Comparison of ENCODE assay signal across 22 cellular contexts in the genomic region with DNA sequence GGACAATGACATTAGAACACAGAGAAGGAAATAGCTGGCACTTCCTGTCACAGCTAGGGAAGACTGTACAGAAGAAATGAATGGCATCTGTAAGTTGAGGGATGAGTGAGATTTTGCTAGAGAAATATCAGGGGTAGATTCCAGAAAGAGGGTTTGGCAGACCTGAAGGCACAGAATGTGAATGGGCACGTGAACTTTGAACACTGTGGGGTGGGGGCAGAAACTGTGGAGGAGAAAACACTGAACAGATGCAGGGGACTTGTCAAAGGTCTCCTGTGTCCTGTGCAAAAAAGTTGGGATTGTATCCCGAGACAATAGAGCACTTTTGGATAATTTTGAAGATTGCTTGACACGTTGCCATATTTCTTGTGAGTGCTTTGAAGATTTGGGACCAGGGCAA.
A peak's percentile ranks its signal among the peaks of the same experiment; 100 is the strongest.
DNase-seq lines count a peak whose midpoint lies in the region; ATAC-seq, FAIRE-seq and TF ChIP-seq lines count a peak whose summit lies in the region.
"Had no signal": no experiment of that assay in that cellular context is flagged by ENCODE, and none has a peak within 500 bp of the region (broad histone marks: within the 10 kb centered on the region; RNA-seq: fewer than 3 reads in every experiment).

No MANE protein-coding gene starts in this region.

- CTCF ChIA-PET in IMR-90 (lab: Yijun Ruan, JAX), result no interaction called here
- CTCF ChIA-PET in HepG2 (lab: Yijun Ruan, JAX; ENCODE audit: low intra/inter-chr PET ratio, low total read pairs), result no interaction called here

- TF ChIP-seq EP300 in HepG2 (IDR thresholded peaks at IDR 0.05; ENCODE audit: low read depth in 2 of 2, low read length in 2 of 2), result no peak
- TF ChIP-seq EP300 in HepG2 (CRISPR knock-in tag; IDR thresholded peaks at IDR 0.05; ENCODE audit: borderline replicate concordance), result no peak

- no peaks in the 10 kb centered on the region for H3K79me2 ChIP-seq in hepatocyte
- no peaks in the 10 kb centered on the region for H3K79me2 ChIP-seq in HepG2 (ENCODE audit: insufficient read depth, low read length)

- H2AK5ac ChIP-seq in IMR-90 (ENCODE audit: low read depth, low read length) (0 out of 2 replicates have a peak overlapping the region, but pooled peaks have one; percentile 27), mesenchymal stem cell (ENCODE audit: low read length, severe bottlenecking) (no peak overlapping the region), neuronal stem cell (ENCODE audit: low read depth, low read length) (no peak overlapping the region)

- H2BK120ac ChIP-seq in IMR-90 (ENCODE audit: low read depth, low read length), result no peak overlapping the region; the same call in 1 of the 2 replicates
- H2BK120ac ChIP-seq in mesenchymal stem cell (ENCODE audit: low read depth, low read length), result no peak overlapping the region
- H2BK120ac ChIP-seq in neuronal stem cell (ENCODE audit: low read depth, low read length), result no peak overlapping the region

- H3K9ac ChIP-seq in IMR-90 (ENCODE audit: low read depth, low read length), result no peak overlapping the region
- no peak overlapping the region for H3K9ac ChIP-seq in HepG2 (ENCODE audit: insufficient read depth, low read depth, low read length)
- H3K9ac ChIP-seq in mesenchymal stem cell (ENCODE audit: low read length), result no peak overlapping the region
- H3K9ac ChIP-seq in neuronal stem cell (ENCODE audit: low read depth, low read length, poor library complexity), result no peak overlapping the region
- H3K9ac ChIP-seq: BLaER1 treated with 17β-estradiol and CSF1 and Interleukin-3, amounts not matched to agents 10 nM and 100 nM had no signal

- H3K56ac ChIP-seq in IMR-90 (ENCODE audit: extremely low read depth, insufficient read depth, low read length), result no peak overlapping the region

- no peaks in the 10 kb centered on the region; the same call in 1 of the 2 replicates for H3K9me1 ChIP-seq in IMR-90 (ENCODE audit: insufficient read depth, low read length)

- no peaks in the 10 kb centered on the region for H4K20me1 ChIP-seq in IMR-90 (ENCODE audit: insufficient read depth, low read length)
- no peaks in the 10 kb centered on the region for H4K20me1 ChIP-seq in hepatocyte (ENCODE audit: insufficient read depth, poor library complexity, severe bottlenecking)
- H4K20me1 ChIP-seq in HepG2 (ENCODE audit: insufficient read depth, low read length), result no peaks in the 10 kb centered on the region
- H4K20me1 ChIP-seq: BLaER1 treated with 17β-estradiol and CSF1 and Interleukin-3, amounts not matched to agents 10 nM and 100 nM had no signal

- H2BK12ac ChIP-seq in mesenchymal stem cell (ENCODE audit: low read length in 2 of 2) (no peak overlapping the region), neuronal stem cell (ENCODE audit: low read length) (no peak overlapping the region)

- H3K18ac ChIP-seq in IMR-90 (ENCODE audit: low read depth, low read length) (no peak overlapping the region), mesenchymal stem cell (ENCODE audit: low read depth in 1 of 2, low read length in 2 of 2) (no peak overlapping the region), neuronal stem cell (ENCODE audit: low read length) (no peak overlapping the region)

- FAIRE-seq in HepG2 (lab: Jason Lieb, UNC), result no peak
- FAIRE-seq: A549, D721Med, G401.6, GM12891, GM19239 had no signal

- H3K27me3 ChIP-seq in IMR-90 (ENCODE audit: control insufficient read depth, insufficient read depth, low read length) (no peaks in the 10 kb centered on the region), hepatocyte (no peaks in the 10 kb centered on the region), HepG2 (ENCODE audit: control insufficient read depth in 1 of 2, insufficient read depth in 2 of 2, low read length in 2 of 2) (no peaks in the 10 kb centered on the region), mesenchymal stem cell (ENCODE audit: control insufficient read depth in 1 of 2, insufficient read depth in 1 of 2, low read length in 2 of 2) (no peaks in the 10 kb centered on the region), neuronal stem cell (ENCODE audit: control insufficient read depth in 3 of 3, insufficient read depth in 3 of 3, low read depth in 1 of 3, low read length in 3 of 3) (no peaks in the 10 kb centered on the region)
- H3K27me3 ChIP-seq: BLaER1 treated with 17β-estradiol and CSF1 and Interleukin-3, amounts not matched to agents 10 nM and 100 nM had no signal

- in situ Hi-C loops in IMR-90 (cut with MboI; ENCODE audit: low sequenced_read_pairs) (loop anchor here (10.0 kb wide), 1 partner anchor 169 kb away; no protein-coding TSS in a partner anchor), HepG2 (cut with HindIII; ENCODE audit: extremely low pct_ligation_motif_present, low pct_unique_long_range_greater_than_20kb) (no loop called here)

- TF ChIP-seq POLR2A in IMR-90 (IDR thresholded peaks at IDR 0.05; ENCODE audit: low read depth, low read length) (no peak), HepG2 (IDR thresholded peaks at IDR 0.05; ENCODE audit: insufficient read depth in 1 of 2, low read depth in 2 of 2, low read length in 2 of 2) (no peak)

- no peak overlapping the region for H4K8ac ChIP-seq in IMR-90 (ENCODE audit: low read depth in 2 of 2, low read length in 2 of 2)
- peak overlapping the region; percentile 41 for H4K8ac ChIP-seq in mesenchymal stem cell (ENCODE audit: low read length)
- no peak overlapping the region for H4K8ac ChIP-seq in neuronal stem cell (ENCODE audit: low read depth, low read length)

- DNase-seq in IMR-90 (no peak), hepatocyte (ENCODE audit: low spot score) (no peak), HepG2 (ENCODE audit: low spot score) (no peak), mesenchymal stem cell (no peak), neuronal stem cell (ENCODE audit: low spot score) (no peak)
- no peak for DNase-seq in activated naive CD4-positive, alpha-beta T cell (lab: John Stamatoyannopoulos, UW)
- DNase-seq: AML-193; Caco-2; Calu3; CD4-positive, alpha-beta T cell; CD8-positive, alpha-beta T cell; DMS79 treated with DMSO at 0.1 percent for 48 hours; GF-D8 had no signal

- ATAC-seq in IMR-90 (ENCODE audit: low read depth) (no peak), HepG2 (peak; percentile 61), GM21528 (IDR thresholded peaks at IDR 0.05; ENCODE audit: low FRiP score, unreplicated experiment) (no peak)
- ATAC-seq: A549; CD8-positive, alpha-beta T cell had no signal

- H4K5ac ChIP-seq in IMR-90 (ENCODE audit: low read depth, low read length), result no peak overlapping the region

- no peak for TF ChIP-seq CTCF in IMR-90 (conservative IDR thresholded peaks at IDR 0.05; ENCODE audit: low read depth, low read length)
- TF ChIP-seq CTCF in hepatocyte (IDR thresholded peaks at IDR 0.05; ENCODE audit: poor library complexity), result no peak
- TF ChIP-seq CTCF in HepG2 (CRISPR knock-in tag; IDR thresholded peaks at IDR 0.05), result no peak

- no peak overlapping the region for H2BK5ac ChIP-seq in IMR-90 (ENCODE audit: low read depth, low read length, poor library complexity, severe bottlenecking)
- no peak overlapping the region for H2BK5ac ChIP-seq in mesenchymal stem cell (ENCODE audit: low read depth, low read length, poor library complexity, severe bottlenecking)
- H2BK5ac ChIP-seq in neuronal stem cell (ENCODE audit: low read length), result no peak overlapping the region

- H2AFZ ChIP-seq in IMR-90 (replicated peaks; ENCODE audit: low read length, poor library complexity) (no peak overlapping the region), hepatocyte (no peak overlapping the region), HepG2 (ENCODE audit: low read length) (no peak overlapping the region), mesenchymal stem cell (ENCODE audit: low read depth, low read length) (no peak overlapping the region), neuronal stem cell (ENCODE audit: low read length) (no peak overlapping the region)

- H3K4me3 ChIP-seq in IMR-90 (ENCODE audit: insufficient read depth, low read depth, low read length), result no peak overlapping the region
- H3K4me3 ChIP-seq in hepatocyte, result no peak overlapping the region
- no peak overlapping the region for H3K4me3 ChIP-seq in HepG2 (replicated peaks in 1 of 3; ENCODE audit: insufficient read depth in 1 of 3, low read depth in 2 of 3, low read length in 3 of 3)
- H3K4me3 ChIP-seq in mesenchymal stem cell (ENCODE audit: insufficient read depth in 1 of 2, low read depth in 1 of 2, low read length in 2 of 2), result no peak overlapping the region
- no peak overlapping the region for H3K4me3 ChIP-seq in neuronal stem cell (ENCODE audit: low read length in 2 of 2)
- H3K4me3 ChIP-seq: A549; BLaER1 treated with 17β-estradiol and CSF1 and Interleukin-3, amounts not matched to agents 10 nM and 100 nM had no signal

- intact Hi-C loops in IMR-90 (cut with micrococcal nuclease), result no loop called here
- intact Hi-C loops in HepG2 (cut with micrococcal nuclease; ENCODE audit: unreplicated experiment), result loop anchor here (10.0 kb wide), 2 partner anchors 119 to 1949 kb away; no protein-coding TSS in a partner anchor

- H3K27ac ChIP-seq in IMR-90 (ENCODE audit: insufficient read depth, low read length), result no peak overlapping the region
- H3K27ac ChIP-seq in hepatocyte, result peak overlapping the region; percentile 78
- H3K27ac ChIP-seq in HepG2 (ENCODE audit: extremely low read length, insufficient read depth, low read length), result no peak overlapping the region
- H3K27ac ChIP-seq in mesenchymal stem cell (ENCODE audit: low read length, poor library complexity, severe bottlenecking), result no peak overlapping the region
- H3K27ac ChIP-seq in neuronal stem cell (replicated peaks; ENCODE audit: low read length), result no peak overlapping the region
- H3K27ac ChIP-seq: 22Rv1; A549; BLaER1 treated with 17β-estradiol and CSF1 and Interleukin-3, amounts not matched to agents 10 nM and 100 nM; C4-2B had no signal

- H3K14ac ChIP-seq in IMR-90 (replicated peaks; ENCODE audit: low read depth, low read length) (0 out of 2 replicates have a peak overlapping the region, but pooled peaks have one; percentile 40), mesenchymal stem cell (ENCODE audit: low read length in 2 of 2) (no peak overlapping the region), neuronal stem cell (ENCODE audit: low read length) (no peak overlapping the region)

- H3K9me2 ChIP-seq in hepatocyte (replicated peaks; ENCODE audit: insufficient read depth), result no peaks in the 10 kb centered on the region

- peak overlapping the region; percentile 57; the same call in 1 of the 2 replicates for H3K4ac ChIP-seq in IMR-90 (ENCODE audit: low read depth, low read length)
- no peak overlapping the region for H3K4ac ChIP-seq in mesenchymal stem cell (ENCODE audit: low read depth in 1 of 2, low read length in 2 of 2)
- no peak overlapping the region for H3K4ac ChIP-seq in neuronal stem cell (ENCODE audit: low read length)

- H3K4me1 ChIP-seq in IMR-90 (ENCODE audit: control insufficient read depth, insufficient read depth, low read length) (peaks cover 2% of the 10 kb centered on the region; the same call in 1 of the 2 replicates), hepatocyte (ENCODE audit: insufficient read depth) (peaks cover 25% of the 10 kb centered on the region), HepG2 (ENCODE audit: insufficient read depth, low read length) (0 out of 2 replicates have a peak, but pooled peaks cover 12% of the 10 kb centered on the region), mesenchymal stem cell (ENCODE audit: control insufficient read depth, insufficient read depth, low read depth, low read length) (no peaks in the 10 kb centered on the region), neuronal stem cell (ENCODE audit: control insufficient read depth in 2 of 2, insufficient read depth in 1 of 2, low read depth in 1 of 2, low read length in 2 of 2) (peaks cover 3 to 4% of the 10 kb centered on the region in 2 donors)
- H3K4me1 ChIP-seq: BLaER1 treated with 17β-estradiol and CSF1 and Interleukin-3, amounts not matched to agents 10 nM and 100 nM; Caco-2 had no signal

- H3K4me2 ChIP-seq in IMR-90 (ENCODE audit: low read depth, low read length) (no peak overlapping the region), hepatocyte (no peak overlapping the region), HepG2 (ENCODE audit: low read depth, low read length) (no peak overlapping the region), mesenchymal stem cell (ENCODE audit: low read length, poor library complexity, severe bottlenecking) (no peak overlapping the region), neuronal stem cell (ENCODE audit: insufficient read depth, low read length, poor library complexity, severe bottlenecking) (no peak overlapping the region)
- H3K4me2 ChIP-seq: A549; BLaER1 treated with 17β-estradiol and CSF1 and Interleukin-3, amounts not matched to agents 10 nM and 100 nM had no signal

- no peak overlapping the region; the same call in 1 of the 2 replicates for H3K23ac ChIP-seq in IMR-90 (ENCODE audit: low read depth, low read length)
- no peak overlapping the region for H3K23ac ChIP-seq in mesenchymal stem cell (ENCODE audit: low read length in 2 of 2)
- no peak overlapping the region for H3K23ac ChIP-seq in neuronal stem cell (ENCODE audit: low read depth, low read length, poor library complexity)

- no peaks in the 10 kb centered on the region for H3K9me3 ChIP-seq in IMR-90 (ENCODE audit: control insufficient read depth, insufficient read depth, low read length)
- no peaks in the 10 kb centered on the region for H3K9me3 ChIP-seq in hepatocyte (ENCODE audit: low read depth)
- H3K9me3 ChIP-seq in HepG2 (ENCODE audit: low read length), result no peaks in the 10 kb centered on the region
- H3K9me3 ChIP-seq in mesenchymal stem cell (ENCODE audit: control insufficient read depth, low read length), result no peaks in the 10 kb centered on the region
- H3K9me3 ChIP-seq in neuronal stem cell (replicated peaks in 1 of 2; ENCODE audit: control insufficient read depth in 2 of 2, insufficient read depth in 1 of 2, low read depth in 1 of 2, low read length in 2 of 2), result no peaks in the 10 kb centered on the region
- H3K9me3 ChIP-seq: A549, Caco-2 had no signal

- no peaks in the 10 kb centered on the region for H3K79me1 ChIP-seq in IMR-90 (ENCODE audit: low read depth in 1 of 2, low read length in 2 of 2)
- H3K79me1 ChIP-seq in mesenchymal stem cell (replicated peaks; ENCODE audit: low read length, poor library complexity, severe bottlenecking), result no peaks in the 10 kb centered on the region
- H3K79me1 ChIP-seq in neuronal stem cell (ENCODE audit: low read depth, low read length), result no peaks in the 10 kb centered on the region

- no peak overlapping the region for H2AK9ac ChIP-seq in IMR-90 (replicated peaks; ENCODE audit: low read depth, low read length, poor library complexity)

- peak overlapping the region; percentile 65 for H2BK20ac ChIP-seq in IMR-90 (ENCODE audit: low read depth, low read length)

- H3K36me3 ChIP-seq in IMR-90 (ENCODE audit: control insufficient read depth, insufficient read depth, low read length) (no peaks in the 10 kb centered on the region), hepatocyte (replicated peaks; ENCODE audit: insufficient read depth, low read depth) (no peaks in the 10 kb centered on the region), HepG2 (replicated peaks in 1 of 2; ENCODE audit: control insufficient read depth in 1 of 2, insufficient read depth in 2 of 2, low read length in 2 of 2) (no peaks in the 10 kb centered on the region), mesenchymal stem cell (ENCODE audit: control insufficient read depth in 1 of 2, insufficient read depth in 2 of 2, low read depth in 1 of 2, low read length in 2 of 2) (no peaks in the 10 kb centered on the region), neuronal stem cell (replicated peaks in 1 of 2; ENCODE audit: control insufficient read depth in 2 of 2, insufficient read depth in 2 of 2, low read length in 2 of 2) (no peaks in the 10 kb centered on the region)
- H3K36me3 ChIP-seq: BLaER1 treated with 17β-estradiol and CSF1 and Interleukin-3, amounts not matched to agents 10 nM and 100 nM had no signal

- WGBS in IMR-90 (ENCODE audit: extremely low coverage in 2 of 2, insufficient read length in 1 of 2), 2 experiments, result 88% methylated on average over 1 of the region's 3 CpGs; no CpG with 5 or more reads in 1 of the 2 experiments
- WGBS in hepatocyte (ENCODE audit: low lambda C conversion rate, missing lambda C conversion rate), result 86% methylated on average over 3 of the region's 3 CpGs
- 9% methylated on average over 3 of the region's 3 CpGs for WGBS in HepG2 (ENCODE audit: low lambda C conversion rate)
- WGBS in mesenchymal stem cell, result 99% methylated on average over 2 of the region's 3 CpGs
- no CpG with 5 or more reads among the region's 3 CpGs for WGBS in neuronal stem cell (ENCODE audit: extremely low coverage in 2 of 2, insufficient read length in 2 of 2, insufficient replicate concordance in 1 of 2), 2 donors

- no TSS peak for BruUV-seq in IMR-90 (replicated peaks; lab: Mats Ljungman, UMichigan)
- BruUV-seq in HepG2 (replicated peaks; lab: Mats Ljungman, UMichigan), result no TSS peak

- TF ChIP-seq RAD21 in IMR-90 (IDR thresholded peaks at IDR 0.05; ENCODE audit: low read length) (no peak), HepG2 (CRISPR knock-in tag; IDR thresholded peaks at IDR 0.05) (no peak)

- H4K91ac ChIP-seq in IMR-90 (ENCODE audit: insufficient read depth, low read depth, low read length) (no peak overlapping the region; the same call in 1 of the 2 replicates), mesenchymal stem cell (ENCODE audit: low read length) (no peak overlapping the region), neuronal stem cell (ENCODE audit: low read depth, low read length, poor library complexity) (no peak overlapping the region)

- dilution Hi-C loops in IMR-90 (cut with HindIII; ENCODE audit: low sequenced_read_pairs, unreplicated experiment), result no loop called here

- POLR2A ChIA-PET in IMR-90 (lab: Charles Lee; ENCODE audit: unreplicated experiment) (no interaction called here), HepG2 (lab: Yijun Ruan, JAX) (no interaction called here)

- H2BK15ac ChIP-seq in IMR-90 (ENCODE audit: low read depth, low read length) (peak overlapping the region; percentile 44; the same call in 1 of the 3 replicates), mesenchymal stem cell (ENCODE audit: low read depth, poor library complexity, severe bottlenecking) (no peak overlapping the region), neuronal stem cell (ENCODE audit: low read length) (no peak overlapping the region)
